ENCODE assay signal across 1 cellular context in the genomic region with DNA sequence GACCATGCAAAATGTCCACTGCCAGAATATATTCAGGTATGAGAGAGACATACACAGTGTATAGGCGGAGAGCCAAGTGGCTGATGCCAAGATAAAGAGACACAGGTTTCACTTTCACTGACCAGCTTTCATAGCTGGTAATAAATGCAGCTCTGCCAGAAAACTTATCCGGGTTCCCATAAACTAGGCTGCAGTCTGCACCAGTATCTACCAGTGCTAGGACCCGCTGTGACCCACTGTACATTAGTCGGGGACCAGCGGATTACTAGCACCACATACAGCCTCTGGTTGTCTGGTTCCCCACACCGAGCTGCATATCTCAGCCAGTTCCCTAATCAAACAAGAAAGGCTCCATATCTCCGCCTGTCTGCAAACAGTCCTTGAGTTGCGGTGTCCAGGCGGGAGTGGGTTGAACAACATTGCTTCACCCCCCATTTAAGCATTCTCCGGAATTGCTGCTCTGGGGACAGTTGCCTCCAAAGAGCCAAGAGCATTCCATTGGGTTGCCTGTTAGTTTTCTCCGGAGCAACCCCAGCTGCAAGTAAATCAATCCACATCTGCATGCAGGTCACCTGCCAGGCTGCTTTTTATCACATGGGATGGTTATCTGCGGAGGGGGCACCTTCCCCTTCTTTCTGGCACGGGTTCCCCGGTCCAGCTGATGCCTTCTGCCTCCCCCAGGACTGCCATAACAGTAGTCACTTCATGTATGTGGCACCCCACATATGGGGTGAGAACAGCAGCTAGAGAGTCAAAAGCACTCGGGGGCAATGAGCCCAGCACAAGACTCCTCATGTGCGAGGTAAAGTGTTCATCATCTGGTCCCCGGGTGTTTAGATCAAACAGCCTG.
TF ChIP-seq lines count a peak whose summit lies in the region.

No MANE protein-coding gene starts in this region.

TF ChIP-seq in HepG2, 621 proteins besides CTCF, POLR2A, EP300 and RAD21 (continued from another document and continues in another):
- TF ChIP-seq TCF12 (IDR thresholded peaks at IDR 0.05) (no peak), TCF12 (CRISPR knock-in tag; IDR thresholded peaks at IDR 0.05) (0 out of 2 replicates have a peak, but pooled peaks have one; percentile 32), ATF1 (CRISPR knock-in tag; IDR thresholded peaks at IDR 0.05) (no peak), HDAC6 (IDR thresholded peaks at IDR 0.05; ENCODE audit: low read depth, low read length) (no peak), ZNF17 (CRISPR knock-in tag; IDR thresholded peaks at IDR 0.05) (no peak), ZNF260 (CRISPR knock-in tag; IDR thresholded peaks at IDR 0.05; ENCODE audit: borderline replicate concordance, low read depth) (no peak), DNMT1 (CRISPR knock-in tag; IDR thresholded peaks at IDR 0.05) (no peak), SP4 (CRISPR knock-in tag; IDR thresholded peaks at IDR 0.05) (no peak; the same call in 1 of the 2 replicates), NCOA1 (CRISPR knock-in tag; IDR thresholded peaks at IDR 0.05) (peak; percentile 78; the same call in 1 of the 2 replicates), JDP2 (CRISPR knock-in tag; IDR thresholded peaks at IDR 0.05; ENCODE audit: borderline replicate concordance) (0 out of 2 replicates have a peak, but pooled peaks have one; percentile 16), GATAD2A (CRISPR knock-in tag; IDR thresholded peaks at IDR 0.05) (peak; percentile 86), NAIF1 (CRISPR knock-in tag; IDR thresholded peaks at IDR 0.05; ENCODE audit: borderline replicate concordance) (no peak), SRY (CRISPR knock-in tag; IDR thresholded peaks at IDR 0.05) (no peak), ZNF235 (CRISPR knock-in tag; IDR thresholded peaks at IDR 0.05; ENCODE audit: borderline replicate concordance) (no peak), KDM1A (CRISPR knock-in tag; IDR thresholded peaks at IDR 0.05) (no peak), MLLT10 (CRISPR knock-in tag; IDR thresholded peaks at IDR 0.05) (no peak), U2AF2 (IDR thresholded peaks at IDR 0.05; ENCODE audit: low read depth, low read length) (no peak), SIX1 (CRISPR knock-in tag; IDR thresholded peaks at IDR 0.05; ENCODE audit: borderline replicate concordance) (0 out of 2 replicates have a peak, but pooled peaks have one; percentile 53), ZFP1 (CRISPR knock-in tag; IDR thresholded peaks at IDR 0.05) (no peak), ZNF282 (IDR thresholded peaks at IDR 0.05; ENCODE audit: partially characterized antibody) (no peak), ARNT2 (CRISPR knock-in tag; IDR thresholded peaks at IDR 0.05; ENCODE audit: low read depth) (no peak), NFE2 (CRISPR knock-in tag; IDR thresholded peaks at IDR 0.05) (no peak), KLF6 (CRISPR knock-in tag; IDR thresholded peaks at IDR 0.05) (no peak), MXI1 (IDR thresholded peaks at IDR 0.05; ENCODE audit: borderline replicate concordance, low read depth, low read length) (no peak), MAZ (IDR thresholded peaks at IDR 0.05; ENCODE audit: borderline replicate concordance, low read depth, low read length) (peak; percentile 51; the same call in 1 of the 2 replicates), MAZ (CRISPR knock-in tag; IDR thresholded peaks at IDR 0.05; ENCODE audit: low read depth) (peak; percentile 51; the same call in 1 of the 2 replicates), ERF (CRISPR knock-in tag; IDR thresholded peaks at IDR 0.05) (peak; percentile 41), YY1 (IDR thresholded peaks at IDR 0.05; ENCODE audit: insufficient read depth, insufficient replicate concordance, low read depth, low read length) (peak; percentile 54)
- TF ChIP-seq, protein P1, sequence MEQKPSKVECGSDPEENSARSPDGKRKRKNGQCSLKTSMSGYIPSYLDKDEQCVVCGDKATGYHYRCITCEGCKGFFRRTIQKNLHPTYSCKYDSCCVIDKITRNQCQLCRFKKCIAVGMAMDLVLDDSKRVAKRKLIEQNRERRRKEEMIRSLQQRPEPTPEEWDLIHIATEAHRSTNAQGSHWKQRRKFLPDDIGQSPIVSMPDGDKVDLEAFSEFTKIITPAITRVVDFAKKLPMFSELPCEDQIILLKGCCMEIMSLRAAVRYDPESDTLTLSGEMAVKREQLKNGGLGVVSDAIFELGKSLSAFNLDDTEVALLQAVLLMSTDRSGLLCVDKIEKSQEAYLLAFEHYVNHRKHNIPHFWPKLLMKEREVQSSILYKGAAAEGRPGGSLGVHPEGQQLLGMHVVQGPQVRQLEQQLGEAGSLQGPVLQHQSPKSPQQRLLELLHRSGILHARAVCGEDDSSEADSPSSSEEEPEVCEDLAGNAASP (CRISPR knock-in tag; IDR thresholded peaks at IDR 0.05; ENCODE audit: borderline replicate concordance) = peak; percentile 68; the same call in 1 of the 2 replicates
- TF ChIP-seq, protein P2, sequence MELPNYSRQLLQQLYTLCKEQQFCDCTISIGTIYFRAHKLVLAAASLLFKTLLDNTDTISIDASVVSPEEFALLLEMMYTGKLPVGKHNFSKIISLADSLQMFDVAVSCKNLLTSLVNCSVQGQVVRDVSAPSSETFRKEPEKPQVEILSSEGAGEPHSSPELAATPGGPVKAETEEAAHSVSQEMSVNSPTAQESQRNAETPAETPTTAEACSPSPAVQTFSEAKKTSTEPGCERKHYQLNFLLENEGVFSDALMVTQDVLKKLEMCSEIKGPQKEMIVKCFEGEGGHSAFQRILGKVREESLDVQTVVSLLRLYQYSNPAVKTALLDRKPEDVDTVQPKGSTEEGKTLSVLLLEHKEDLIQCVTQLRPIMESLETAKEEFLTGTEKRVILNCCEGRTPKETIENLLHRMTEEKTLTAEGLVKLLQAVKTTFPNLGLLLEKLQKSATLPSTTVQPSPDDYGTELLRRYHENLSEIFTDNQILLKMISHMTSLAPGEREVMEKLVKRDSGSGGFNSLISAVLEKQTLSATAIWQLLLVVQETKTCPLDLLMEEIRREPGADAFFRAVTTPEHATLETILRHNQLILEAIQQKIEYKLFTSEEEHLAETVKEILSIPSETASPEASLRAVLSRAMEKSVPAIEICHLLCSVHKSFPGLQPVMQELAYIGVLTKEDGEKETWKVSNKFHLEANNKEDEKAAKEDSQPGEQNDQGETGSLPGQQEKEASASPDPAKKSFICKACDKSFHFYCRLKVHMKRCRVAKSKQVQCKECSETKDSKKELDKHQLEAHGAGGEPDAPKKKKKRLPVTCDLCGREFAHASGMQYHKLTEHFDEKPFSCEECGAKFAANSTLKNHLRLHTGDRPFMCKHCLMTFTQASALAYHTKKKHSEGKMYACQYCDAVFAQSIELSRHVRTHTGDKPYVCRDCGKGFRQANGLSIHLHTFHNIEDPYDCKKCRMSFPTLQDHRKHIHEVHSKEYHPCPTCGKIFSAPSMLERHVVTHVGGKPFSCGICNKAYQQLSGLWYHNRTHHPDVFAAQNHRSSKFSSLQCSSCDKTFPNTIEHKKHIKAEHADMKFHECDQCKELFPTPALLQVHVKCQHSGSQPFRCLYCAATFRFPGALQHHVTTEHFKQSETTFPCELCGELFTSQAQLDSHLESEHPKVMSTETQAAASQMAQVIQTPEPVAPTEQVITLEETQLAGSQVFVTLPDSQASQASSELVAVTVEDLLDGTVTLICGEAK (IDR thresholded peaks at IDR 0.05) = no peak
- TF ChIP-seq, protein P2 (CRISPR knock-in tag; IDR thresholded peaks at IDR 0.05) = no peak; the same call in 1 of the 2 replicates
- TF ChIP-seq, protein P3, sequence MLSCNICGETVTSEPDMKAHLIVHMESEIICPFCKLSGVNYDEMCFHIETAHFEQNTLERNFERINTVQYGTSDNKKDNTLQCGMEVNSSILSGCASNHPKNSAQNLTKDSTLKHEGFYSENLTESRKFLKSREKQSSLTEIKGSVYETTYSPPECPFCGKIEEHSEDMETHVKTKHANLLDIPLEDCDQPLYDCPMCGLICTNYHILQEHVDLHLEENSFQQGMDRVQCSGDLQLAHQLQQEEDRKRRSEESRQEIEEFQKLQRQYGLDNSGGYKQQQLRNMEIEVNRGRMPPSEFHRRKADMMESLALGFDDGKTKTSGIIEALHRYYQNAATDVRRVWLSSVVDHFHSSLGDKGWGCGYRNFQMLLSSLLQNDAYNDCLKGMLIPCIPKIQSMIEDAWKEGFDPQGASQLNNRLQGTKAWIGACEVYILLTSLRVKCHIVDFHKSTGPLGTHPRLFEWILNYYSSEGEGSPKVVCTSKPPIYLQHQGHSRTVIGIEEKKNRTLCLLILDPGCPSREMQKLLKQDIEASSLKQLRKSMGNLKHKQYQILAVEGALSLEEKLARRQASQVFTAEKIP (CRISPR knock-in tag; IDR thresholded peaks at IDR 0.05; ENCODE audit: borderline replicate concordance) = no peak
- TF ChIP-seq, protein P4, sequence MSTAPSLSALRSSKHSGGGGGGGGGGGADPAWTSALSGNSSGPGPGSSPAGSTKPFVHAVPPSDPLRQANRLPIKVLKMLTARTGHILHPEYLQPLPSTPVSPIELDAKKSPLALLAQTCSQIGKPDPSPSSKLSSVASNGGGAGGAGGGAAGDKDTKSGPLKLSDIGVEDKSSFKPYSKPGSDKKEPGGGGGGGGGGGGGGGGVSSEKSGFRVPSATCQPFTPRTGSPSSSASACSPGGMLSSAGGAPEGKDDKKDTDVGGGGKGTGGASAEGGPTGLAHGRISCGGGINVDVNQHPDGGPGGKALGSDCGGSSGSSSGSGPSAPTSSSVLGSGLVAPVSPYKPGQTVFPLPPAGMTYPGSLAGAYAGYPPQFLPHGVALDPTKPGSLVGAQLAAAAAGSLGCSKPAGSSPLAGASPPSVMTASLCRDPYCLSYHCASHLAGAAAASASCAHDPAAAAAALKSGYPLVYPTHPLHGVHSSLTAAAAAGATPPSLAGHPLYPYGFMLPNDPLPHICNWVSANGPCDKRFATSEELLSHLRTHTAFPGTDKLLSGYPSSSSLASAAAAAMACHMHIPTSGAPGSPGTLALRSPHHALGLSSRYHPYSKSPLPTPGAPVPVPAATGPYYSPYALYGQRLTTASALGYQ (CRISPR knock-in tag; IDR thresholded peaks at IDR 0.05) = no peak
- TF ChIP-seq, protein P5, sequence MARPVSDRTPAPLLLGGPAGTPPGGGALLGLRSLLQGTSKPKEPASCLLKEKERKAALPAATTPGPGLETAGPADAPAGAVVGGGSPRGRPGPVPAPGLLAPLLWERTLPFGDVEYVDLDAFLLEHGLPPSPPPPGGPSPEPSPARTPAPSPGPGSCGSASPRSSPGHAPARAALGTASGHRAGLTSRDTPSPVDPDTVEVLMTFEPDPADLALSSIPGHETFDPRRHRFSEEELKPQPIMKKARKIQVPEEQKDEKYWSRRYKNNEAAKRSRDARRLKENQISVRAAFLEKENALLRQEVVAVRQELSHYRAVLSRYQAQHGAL (CRISPR knock-in tag; IDR thresholded peaks at IDR 0.05; ENCODE audit: not compliant biosample characterization) = no peak
- TF ChIP-seq, protein P6, sequence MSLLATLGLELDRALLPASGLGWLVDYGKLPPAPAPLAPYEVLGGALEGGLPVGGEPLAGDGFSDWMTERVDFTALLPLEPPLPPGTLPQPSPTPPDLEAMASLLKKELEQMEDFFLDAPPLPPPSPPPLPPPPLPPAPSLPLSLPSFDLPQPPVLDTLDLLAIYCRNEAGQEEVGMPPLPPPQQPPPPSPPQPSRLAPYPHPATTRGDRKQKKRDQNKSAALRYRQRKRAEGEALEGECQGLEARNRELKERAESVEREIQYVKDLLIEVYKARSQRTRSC (CRISPR knock-in tag; IDR thresholded peaks at IDR 0.05; ENCODE audit: low read depth) = no peak
- TF ChIP-seq, protein P7, sequence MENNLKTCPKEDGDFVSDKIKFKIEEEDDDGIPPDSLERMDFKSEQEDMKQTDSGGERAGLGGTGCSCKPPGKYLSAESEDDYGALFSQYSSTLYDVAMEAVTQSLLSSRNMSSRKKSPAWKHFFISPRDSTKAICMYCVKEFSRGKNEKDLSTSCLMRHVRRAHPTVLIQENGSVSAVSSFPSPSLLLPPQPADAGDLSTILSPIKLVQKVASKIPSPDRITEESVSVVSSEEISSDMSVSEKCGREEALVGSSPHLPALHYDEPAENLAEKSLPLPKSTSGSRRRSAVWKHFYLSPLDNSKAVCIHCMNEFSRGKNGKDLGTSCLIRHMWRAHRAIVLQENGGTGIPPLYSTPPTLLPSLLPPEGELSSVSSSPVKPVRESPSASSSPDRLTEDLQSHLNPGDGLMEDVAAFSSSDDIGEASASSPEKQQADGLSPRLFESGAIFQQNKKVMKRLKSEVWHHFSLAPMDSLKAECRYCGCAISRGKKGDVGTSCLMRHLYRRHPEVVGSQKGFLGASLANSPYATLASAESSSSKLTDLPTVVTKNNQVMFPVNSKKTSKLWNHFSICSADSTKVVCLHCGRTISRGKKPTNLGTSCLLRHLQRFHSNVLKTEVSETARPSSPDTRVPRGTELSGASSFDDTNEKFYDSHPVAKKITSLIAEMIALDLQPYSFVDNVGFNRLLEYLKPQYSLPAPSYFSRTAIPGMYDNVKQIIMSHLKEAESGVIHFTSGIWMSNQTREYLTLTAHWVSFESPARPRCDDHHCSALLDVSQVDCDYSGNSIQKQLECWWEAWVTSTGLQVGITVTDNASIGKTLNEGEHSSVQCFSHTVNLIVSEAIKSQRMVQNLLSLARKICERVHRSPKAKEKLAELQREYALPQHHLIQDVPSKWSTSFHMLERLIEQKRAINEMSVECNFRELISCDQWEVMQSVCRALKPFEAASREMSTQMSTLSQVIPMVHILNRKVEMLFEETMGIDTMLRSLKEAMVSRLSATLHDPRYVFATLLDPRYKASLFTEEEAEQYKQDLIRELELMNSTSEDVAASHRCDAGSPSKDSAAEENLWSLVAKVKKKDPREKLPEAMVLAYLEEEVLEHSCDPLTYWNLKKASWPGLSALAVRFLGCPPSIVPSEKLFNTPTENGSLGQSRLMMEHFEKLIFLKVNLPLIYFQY (CRISPR knock-in tag; IDR thresholded peaks at IDR 0.05; ENCODE audit: borderline replicate concordance) = 0 out of 2 replicates have a peak, but pooled peaks have one; percentile 49
- TF ChIP-seq, protein P8, sequence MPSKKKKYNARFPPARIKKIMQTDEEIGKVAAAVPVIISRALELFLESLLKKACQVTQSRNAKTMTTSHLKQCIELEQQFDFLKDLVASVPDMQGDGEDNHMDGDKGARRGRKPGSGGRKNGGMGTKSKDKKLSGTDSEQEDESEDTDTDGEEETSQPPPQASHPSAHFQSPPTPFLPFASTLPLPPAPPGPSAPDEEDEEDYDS (CRISPR knock-in tag; IDR thresholded peaks at IDR 0.05) = no peak; the same call in 1 of the 2 replicates
